1 cellular context compared by ENCODE assay signal in the genomic region with DNA sequence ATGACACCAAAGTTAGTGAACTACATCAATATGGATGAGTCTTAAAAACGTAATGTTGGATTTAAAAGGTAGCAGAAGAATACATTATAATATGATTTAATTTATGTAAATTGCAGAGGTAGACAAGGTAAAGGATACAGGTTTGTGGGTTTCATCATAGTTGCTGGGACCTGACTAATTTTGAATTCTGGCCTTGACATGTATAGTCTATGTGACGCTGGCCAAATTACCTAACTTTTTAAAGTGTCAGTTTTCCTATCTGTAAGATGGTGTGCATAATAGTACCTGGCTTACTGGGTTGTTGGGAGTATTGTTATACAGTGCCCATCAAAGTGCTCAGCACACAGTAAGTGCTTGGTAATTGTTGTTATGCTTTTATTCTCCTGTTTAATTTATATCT.
TF ChIP-seq lines count a peak whose summit lies in the region.

No MANE protein-coding gene starts in this region.

TF ChIP-seq in WTC11, 78 proteins besides CTCF, POLR2A, EP300 and RAD21 (continued from another document):
- TF ChIP-seq, protein P1, sequence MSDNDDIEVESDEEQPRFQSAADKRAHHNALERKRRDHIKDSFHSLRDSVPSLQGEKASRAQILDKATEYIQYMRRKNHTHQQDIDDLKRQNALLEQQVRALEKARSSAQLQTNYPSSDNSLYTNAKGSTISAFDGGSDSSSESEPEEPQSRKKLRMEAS (CRISPR knock-in tag; IDR thresholded peaks at IDR 0.05): no peak
- TF ChIP-seq, protein P2, sequence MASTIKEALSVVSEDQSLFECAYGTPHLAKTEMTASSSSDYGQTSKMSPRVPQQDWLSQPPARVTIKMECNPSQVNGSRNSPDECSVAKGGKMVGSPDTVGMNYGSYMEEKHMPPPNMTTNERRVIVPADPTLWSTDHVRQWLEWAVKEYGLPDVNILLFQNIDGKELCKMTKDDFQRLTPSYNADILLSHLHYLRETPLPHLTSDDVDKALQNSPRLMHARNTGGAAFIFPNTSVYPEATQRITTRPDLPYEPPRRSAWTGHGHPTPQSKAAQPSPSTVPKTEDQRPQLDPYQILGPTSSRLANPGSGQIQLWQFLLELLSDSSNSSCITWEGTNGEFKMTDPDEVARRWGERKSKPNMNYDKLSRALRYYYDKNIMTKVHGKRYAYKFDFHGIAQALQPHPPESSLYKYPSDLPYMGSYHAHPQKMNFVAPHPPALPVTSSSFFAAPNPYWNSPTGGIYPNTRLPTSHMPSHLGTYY (CRISPR knock-in tag; IDR thresholded peaks at IDR 0.05): no peak
- no peak for TF ChIP-seq GABPB1 (CRISPR knock-in tag; IDR thresholded peaks at IDR 0.05)
- TF ChIP-seq SOX15 (CRISPR knock-in tag; IDR thresholded peaks at IDR 0.05): no peak
- TF ChIP-seq SMAD4 (CRISPR knock-in tag; IDR thresholded peaks at IDR 0.05): no peak
- TF ChIP-seq HMGA2 (CRISPR knock-in tag; IDR thresholded peaks at IDR 0.05): no peak
- no peak for TF ChIP-seq ELF4 (CRISPR knock-in tag; IDR thresholded peaks at IDR 0.05; ENCODE audit: low read depth)
- no peak for TF ChIP-seq NR2C2 (CRISPR knock-in tag; IDR thresholded peaks at IDR 0.05)
- TF ChIP-seq ZNF416 (CRISPR knock-in tag; IDR thresholded peaks at IDR 0.05): no peak
- TF ChIP-seq GTF2I (CRISPR knock-in tag; conservative IDR thresholded peaks at IDR 0.05): no peak
- TF ChIP-seq, protein P3, sequence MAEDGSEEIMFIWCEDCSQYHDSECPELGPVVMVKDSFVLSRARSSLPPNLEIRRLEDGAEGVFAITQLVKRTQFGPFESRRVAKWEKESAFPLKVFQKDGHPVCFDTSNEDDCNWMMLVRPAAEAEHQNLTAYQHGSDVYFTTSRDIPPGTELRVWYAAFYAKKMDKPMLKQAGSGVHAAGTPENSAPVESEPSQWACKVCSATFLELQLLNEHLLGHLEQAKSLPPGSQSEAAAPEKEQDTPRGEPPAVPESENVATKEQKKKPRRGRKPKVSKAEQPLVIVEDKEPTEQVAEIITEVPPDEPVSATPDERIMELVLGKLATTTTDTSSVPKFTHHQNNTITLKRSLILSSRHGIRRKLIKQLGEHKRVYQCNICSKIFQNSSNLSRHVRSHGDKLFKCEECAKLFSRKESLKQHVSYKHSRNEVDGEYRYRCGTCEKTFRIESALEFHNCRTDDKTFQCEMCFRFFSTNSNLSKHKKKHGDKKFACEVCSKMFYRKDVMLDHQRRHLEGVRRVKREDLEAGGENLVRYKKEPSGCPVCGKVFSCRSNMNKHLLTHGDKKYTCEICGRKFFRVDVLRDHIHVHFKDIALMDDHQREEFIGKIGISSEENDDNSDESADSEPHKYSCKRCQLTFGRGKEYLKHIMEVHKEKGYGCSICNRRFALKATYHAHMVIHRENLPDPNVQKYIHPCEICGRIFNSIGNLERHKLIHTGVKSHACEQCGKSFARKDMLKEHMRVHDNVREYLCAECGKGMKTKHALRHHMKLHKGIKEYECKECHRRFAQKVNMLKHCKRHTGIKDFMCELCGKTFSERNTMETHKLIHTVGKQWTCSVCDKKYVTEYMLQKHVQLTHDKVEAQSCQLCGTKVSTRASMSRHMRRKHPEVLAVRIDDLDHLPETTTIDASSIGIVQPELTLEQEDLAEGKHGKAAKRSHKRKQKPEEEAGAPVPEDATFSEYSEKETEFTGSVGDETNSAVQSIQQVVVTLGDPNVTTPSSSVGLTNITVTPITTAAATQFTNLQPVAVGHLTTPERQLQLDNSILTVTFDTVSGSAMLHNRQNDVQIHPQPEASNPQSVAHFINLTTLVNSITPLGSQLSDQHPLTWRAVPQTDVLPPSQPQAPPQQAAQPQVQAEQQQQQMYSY (CRISPR knock-in tag; IDR thresholded peaks at IDR 0.05): no peak
- TF ChIP-seq, protein P4, sequence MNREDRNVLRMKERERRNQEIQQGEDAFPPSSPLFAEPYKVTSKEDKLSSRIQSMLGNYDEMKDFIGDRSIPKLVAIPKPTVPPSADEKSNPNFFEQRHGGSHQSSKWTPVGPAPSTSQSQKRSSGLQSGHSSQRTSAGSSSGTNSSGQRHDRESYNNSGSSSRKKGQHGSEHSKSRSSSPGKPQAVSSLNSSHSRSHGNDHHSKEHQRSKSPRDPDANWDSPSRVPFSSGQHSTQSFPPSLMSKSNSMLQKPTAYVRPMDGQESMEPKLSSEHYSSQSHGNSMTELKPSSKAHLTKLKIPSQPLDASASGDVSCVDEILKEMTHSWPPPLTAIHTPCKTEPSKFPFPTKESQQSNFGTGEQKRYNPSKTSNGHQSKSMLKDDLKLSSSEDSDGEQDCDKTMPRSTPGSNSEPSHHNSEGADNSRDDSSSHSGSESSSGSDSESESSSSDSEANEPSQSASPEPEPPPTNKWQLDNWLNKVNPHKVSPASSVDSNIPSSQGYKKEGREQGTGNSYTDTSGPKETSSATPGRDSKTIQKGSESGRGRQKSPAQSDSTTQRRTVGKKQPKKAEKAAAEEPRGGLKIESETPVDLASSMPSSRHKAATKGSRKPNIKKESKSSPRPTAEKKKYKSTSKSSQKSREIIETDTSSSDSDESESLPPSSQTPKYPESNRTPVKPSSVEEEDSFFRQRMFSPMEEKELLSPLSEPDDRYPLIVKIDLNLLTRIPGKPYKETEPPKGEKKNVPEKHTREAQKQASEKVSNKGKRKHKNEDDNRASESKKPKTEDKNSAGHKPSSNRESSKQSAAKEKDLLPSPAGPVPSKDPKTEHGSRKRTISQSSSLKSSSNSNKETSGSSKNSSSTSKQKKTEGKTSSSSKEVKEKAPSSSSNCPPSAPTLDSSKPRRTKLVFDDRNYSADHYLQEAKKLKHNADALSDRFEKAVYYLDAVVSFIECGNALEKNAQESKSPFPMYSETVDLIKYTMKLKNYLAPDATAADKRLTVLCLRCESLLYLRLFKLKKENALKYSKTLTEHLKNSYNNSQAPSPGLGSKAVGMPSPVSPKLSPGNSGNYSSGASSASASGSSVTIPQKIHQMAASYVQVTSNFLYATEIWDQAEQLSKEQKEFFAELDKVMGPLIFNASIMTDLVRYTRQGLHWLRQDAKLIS (CRISPR knock-in tag; IDR thresholded peaks at IDR 0.05; ENCODE audit: borderline replicate concordance): no peak
- no peak for TF ChIP-seq MYBL2 (CRISPR knock-in tag; IDR thresholded peaks at IDR 0.05)
